In the genomic region with DNA sequence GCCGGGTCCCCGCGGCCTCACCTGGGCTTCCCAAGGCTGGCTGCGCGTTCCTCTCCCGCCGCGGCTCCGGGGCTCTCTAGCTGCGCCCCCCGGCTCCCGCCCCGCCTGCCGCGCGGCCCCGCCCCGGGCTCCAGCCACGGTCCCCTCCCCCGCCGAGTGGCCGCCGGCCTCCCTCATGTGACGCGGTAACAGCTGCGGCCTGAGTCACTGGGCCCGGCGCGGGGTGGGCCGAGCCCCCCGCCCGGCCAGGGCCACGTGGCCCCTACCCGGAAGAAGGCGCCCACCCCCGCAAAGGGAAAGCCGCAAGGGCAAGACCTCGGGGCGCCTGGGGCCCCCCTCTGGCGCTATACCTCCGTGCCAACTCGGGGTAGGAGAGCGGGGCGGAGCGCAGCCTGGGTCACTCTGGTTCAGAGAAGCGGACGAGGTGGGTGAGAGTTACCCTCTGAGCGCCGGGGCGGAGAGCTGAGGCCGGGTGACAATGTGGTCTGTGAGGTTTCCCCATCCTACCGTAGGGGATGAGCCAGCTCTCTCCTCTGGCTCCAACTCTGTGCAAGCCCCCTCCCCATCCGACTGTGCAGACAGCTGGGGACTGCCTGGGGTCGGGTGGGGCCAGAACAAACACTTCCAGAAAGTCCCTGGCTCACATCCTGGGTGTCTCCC, we compare ENCODE assay signal across 1 cellular context.
TF ChIP-seq lines count a peak whose summit lies in the region.

CD63 (minus strand) TSS at position 78 of the 660 bp plus-strand sequence. CDS start 668 bp downstream, outside the sequence.

TF ChIP-seq in H1, 55 proteins besides CTCF, POLR2A, EP300 and RAD21:
- TF ChIP-seq PHF8 (conservative IDR thresholded peaks at IDR 0.05; ENCODE audit: low read depth, low read length) (peak; percentile 45; the same call in 1 of the 2 replicates), USF2 (IDR thresholded peaks at IDR 0.05; ENCODE audit: low read length) (peak; percentile 64), RFX5 (IDR thresholded peaks at IDR 0.05; ENCODE audit: borderline replicate concordance, low read depth, low read length) (no peak), POLR2AphosphoS5 (IDR thresholded peaks at IDR 0.05; ENCODE audit: low read depth, low read length) (no peak), HDAC6 (IDR thresholded peaks at IDR 0.05; ENCODE audit: low read depth, low read length) (no peak), TAF7 (optimal IDR thresholded peaks at IDR 0.05; ENCODE audit: borderline replicate concordance, low read depth, low read length) (peak; percentile 27), ZNF274 (IDR thresholded peaks at IDR 0.05; ENCODE audit: borderline replicate concordance, extremely low read depth, low read length) (no peak), SIRT6 (IDR thresholded peaks at IDR 0.05; ENCODE audit: low read length) (no peak), CBX8 (IDR thresholded peaks at IDR 0.05; ENCODE audit: borderline replicate concordance, low read depth, low read length) (no peak), TAF1 (IDR thresholded peaks at IDR 0.05; ENCODE audit: low read depth, low read length) (peak; percentile 44), ATF3 (IDR thresholded peaks at IDR 0.05; ENCODE audit: insufficient read depth, low read depth, low read length) (0 out of 2 replicates have a peak, but pooled peaks have one; percentile 28), JUND (IDR thresholded peaks at IDR 0.05; ENCODE audit: low read length) (peak; percentile 63; the same call in 1 of the 2 replicates), RBBP5 (IDR thresholded peaks at IDR 0.05; ENCODE audit: borderline replicate concordance, low read depth, low read length) (peak; percentile 63; the same call in 1 of the 2 replicates), KDM1A (IDR thresholded peaks at IDR 0.05; ENCODE audit: borderline replicate concordance, low read length) (no peak), CBX5 (IDR thresholded peaks at IDR 0.05; ENCODE audit: low read depth, low read length) (no peak), CTBP2 (IDR thresholded peaks at IDR 0.05; ENCODE audit: borderline replicate concordance, insufficient read depth, insufficient read length, low read length) (no peak), KDM4A (IDR thresholded peaks at IDR 0.05; ENCODE audit: low read depth, low read length, severe bottlenecking) (peak; percentile 50), SIN3A (conservative IDR thresholded peaks at IDR 0.05 in 1 of 2, IDR thresholded peaks at IDR 0.05 in 1 of 2; ENCODE audit: low read depth in 1 of 2, low read length in 2 of 2) (peak; percentile 78; a peak in 3 of 4 replicates), ASH2L (IDR thresholded peaks at IDR 0.05; ENCODE audit: low read length) (peak; percentile 10), CREB1 (IDR thresholded peaks at IDR 0.05) (peak; percentile 64; the same call in 1 of the 2 replicates), SAP30 (IDR thresholded peaks at IDR 0.05; ENCODE audit: insufficient read depth, insufficient replicate concordance, low read length) (no peak), EGR1 (IDR thresholded peaks at IDR 0.05; ENCODE audit: borderline replicate concordance, low read depth, low read length) (peak; percentile 92), MAX (IDR thresholded peaks at IDR 0.05) (peak; percentile 82), FOSL1 (IDR thresholded peaks at IDR 0.05; ENCODE audit: insufficient read depth, low read depth, low read length) (no peak)
